In genomic region chr1:6603851-6604558, GRCh38 we compare ENCODE assay signal across 1 cellular context.
TF ChIP-seq lines count a peak whose summit lies in the region.

No MANE protein-coding gene starts in this region.

TF ChIP-seq in HepG2, 621 proteins besides CTCF, POLR2A, EP300 and RAD21 (continued from another document and continues in another):
- TF ChIP-seq, protein P1, sequence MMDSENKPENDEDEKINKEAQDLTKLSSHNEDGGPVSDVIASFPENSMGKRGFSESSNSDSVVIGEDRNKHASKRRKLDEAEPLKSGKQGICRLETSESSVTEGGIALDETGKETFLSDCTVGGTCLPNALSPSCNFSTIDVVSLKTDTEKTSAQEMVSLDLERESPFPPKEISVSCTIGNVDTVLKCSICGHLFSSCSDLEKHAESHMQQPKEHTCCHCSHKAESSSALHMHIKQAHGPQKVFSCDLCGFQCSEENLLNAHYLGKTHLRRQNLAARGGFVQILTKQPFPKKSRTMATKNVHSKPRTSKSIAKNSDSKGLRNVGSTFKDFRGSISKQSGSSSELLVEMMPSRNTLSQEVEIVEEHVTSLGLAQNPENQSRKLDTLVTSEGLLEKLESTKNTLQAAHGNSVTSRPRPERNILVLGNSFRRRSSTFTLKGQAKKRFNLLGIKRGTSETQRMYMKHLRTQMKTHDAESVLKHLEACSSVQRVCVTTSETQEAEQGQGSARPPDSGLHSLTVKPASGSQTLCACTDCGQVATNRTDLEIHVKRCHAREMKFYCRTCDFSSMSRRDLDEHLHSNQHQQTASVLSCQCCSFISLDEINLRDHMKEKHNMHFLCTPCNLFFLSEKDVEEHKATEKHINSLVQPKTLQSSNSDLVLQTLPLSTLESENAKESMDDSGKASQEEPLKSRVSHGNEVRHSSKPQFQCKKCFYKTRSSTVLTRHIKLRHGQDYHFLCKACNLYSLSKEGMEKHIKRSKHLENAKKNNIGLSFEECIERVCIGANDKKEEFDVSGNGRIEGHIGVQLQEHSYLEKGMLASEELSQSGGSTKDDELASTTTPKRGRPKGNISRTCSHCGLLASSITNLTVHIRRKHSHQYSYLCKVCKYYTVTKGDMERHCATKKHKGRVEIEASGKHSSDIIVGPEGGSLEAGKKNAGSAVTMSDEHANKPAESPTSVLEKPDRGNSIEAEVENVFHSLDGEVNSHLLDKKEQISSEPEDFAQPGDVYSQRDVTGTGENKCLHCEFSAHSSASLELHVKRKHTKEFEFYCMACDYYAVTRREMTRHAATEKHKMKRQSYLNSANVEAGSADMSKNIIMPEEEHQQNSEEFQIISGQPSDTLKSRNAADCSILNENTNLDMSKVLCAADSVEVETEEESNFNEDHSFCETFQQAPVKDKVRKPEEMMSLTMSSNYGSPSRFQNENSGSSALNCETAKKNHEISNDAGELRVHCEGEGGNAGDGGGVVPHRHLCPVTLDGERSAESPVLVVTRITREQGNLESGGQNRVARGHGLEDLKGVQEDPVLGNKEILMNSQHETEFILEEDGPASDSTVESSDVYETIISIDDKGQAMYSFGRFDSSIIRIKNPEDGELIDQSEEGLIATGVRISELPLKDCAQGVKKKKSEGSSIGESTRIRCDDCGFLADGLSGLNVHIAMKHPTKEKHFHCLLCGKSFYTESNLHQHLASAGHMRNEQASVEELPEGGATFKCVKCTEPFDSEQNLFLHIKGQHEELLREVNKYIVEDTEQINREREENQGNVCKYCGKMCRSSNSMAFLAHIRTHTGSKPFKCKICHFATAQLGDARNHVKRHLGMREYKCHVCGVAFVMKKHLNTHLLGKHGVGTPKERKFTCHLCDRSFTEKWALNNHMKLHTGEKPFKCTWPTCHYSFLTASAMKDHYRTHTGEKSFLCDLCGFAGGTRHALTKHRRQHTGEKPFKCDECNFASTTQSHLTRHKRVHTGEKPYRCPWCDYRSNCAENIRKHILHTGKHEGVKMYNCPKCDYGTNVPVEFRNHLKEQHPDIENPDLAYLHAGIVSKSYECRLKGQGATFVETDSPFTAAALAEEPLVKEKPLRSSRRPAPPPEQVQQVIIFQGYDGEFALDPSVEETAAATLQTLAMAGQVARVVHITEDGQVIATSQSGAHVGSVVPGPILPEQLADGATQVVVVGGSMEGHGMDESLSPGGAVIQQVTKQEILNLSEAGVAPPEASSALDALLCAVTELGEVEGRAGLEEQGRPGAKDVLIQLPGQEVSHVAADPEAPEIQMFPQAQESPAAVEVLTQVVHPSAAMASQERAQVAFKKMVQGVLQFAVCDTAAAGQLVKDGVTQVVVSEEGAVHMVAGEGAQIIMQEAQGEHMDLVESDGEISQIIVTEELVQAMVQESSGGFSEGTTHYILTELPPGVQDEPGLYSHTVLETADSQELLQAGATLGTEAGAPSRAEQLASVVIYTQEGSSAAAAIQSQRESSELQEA (CRISPR knock-in tag; IDR thresholded peaks at IDR 0.05; ENCODE audit: not compliant biosample characterization) = no peak
- TF ChIP-seq ETS1 (CRISPR knock-in tag; IDR thresholded peaks at IDR 0.05) (no peak), HDAC1 (CRISPR knock-in tag; IDR thresholded peaks at IDR 0.05) (peak; percentile 46; the same call in 1 of the 2 replicates), REST (IDR thresholded peaks at IDR 0.05; ENCODE audit: borderline replicate concordance in 1 of 2, low read depth in 1 of 2, low read length in 2 of 2) (0 out of 4 replicates have a peak, but pooled peaks of 1 of the 2 experiments have one; percentile 42), JDP2 (CRISPR knock-in tag; IDR thresholded peaks at IDR 0.05; ENCODE audit: borderline replicate concordance) (no peak), ISX (CRISPR knock-in tag; conservative IDR thresholded peaks at IDR 0.05) (no peak), MED1 (CRISPR knock-in tag; IDR thresholded peaks at IDR 0.05) (peak; percentile 88), MTF1 (CRISPR knock-in tag; IDR thresholded peaks at IDR 0.05) (no peak), ZNF331 (CRISPR knock-in tag; IDR thresholded peaks at IDR 0.05) (peak; percentile 85), ATF1 (CRISPR knock-in tag; IDR thresholded peaks at IDR 0.05) (no peak; the same call in 1 of the 2 replicates), MED13 (CRISPR knock-in tag; IDR thresholded peaks at IDR 0.05) (no peak), ZNF569 (CRISPR knock-in tag; IDR thresholded peaks at IDR 0.05; ENCODE audit: borderline replicate concordance) (no peak), THRA (CRISPR knock-in tag; IDR thresholded peaks at IDR 0.05; ENCODE audit: borderline replicate concordance) (peak; percentile 22; the same call in 1 of the 2 replicates), PHF20 (CRISPR knock-in tag; IDR thresholded peaks at IDR 0.05) (no peak), ZNF724P (CRISPR knock-in tag; IDR thresholded peaks at IDR 0.05; ENCODE audit: borderline replicate concordance) (no peak), FOXP1 (IDR thresholded peaks at IDR 0.05) (no peak), FOXP1 (CRISPR knock-in tag; IDR thresholded peaks at IDR 0.05) (peak; percentile 41; the same call in 1 of the 2 replicates), WIZ (CRISPR knock-in tag; IDR thresholded peaks at IDR 0.05) (no peak), ZNF337 (CRISPR knock-in tag; IDR thresholded peaks at IDR 0.05; ENCODE audit: borderline replicate concordance, low read depth) (no peak), ZNF235 (CRISPR knock-in tag; IDR thresholded peaks at IDR 0.05; ENCODE audit: borderline replicate concordance) (0 out of 2 replicates have a peak, but pooled peaks have one; percentile 46), ZMAT3 (CRISPR knock-in tag; conservative IDR thresholded peaks at IDR 0.05) (no peak; the same call in 1 of the 2 replicates), MIER3 (CRISPR knock-in tag; IDR thresholded peaks at IDR 0.05; ENCODE audit: borderline replicate concordance) (0 out of 2 replicates have a peak, but pooled peaks have one; percentile 22), SMYD3 (CRISPR knock-in tag; IDR thresholded peaks at IDR 0.05) (peak; percentile 84; the same call in 1 of the 2 replicates), RBM39 (IDR thresholded peaks at IDR 0.05; ENCODE audit: low read depth, low read length, poor library complexity, severe bottlenecking) (no peak), ZC3H4 (CRISPR knock-in tag; IDR thresholded peaks at IDR 0.05; ENCODE audit: borderline replicate concordance) (no peak), TAF15 (IDR thresholded peaks at IDR 0.05; ENCODE audit: low read depth, low read length, poor library complexity, severe bottlenecking) (no peak), RBAK (CRISPR knock-in tag; IDR thresholded peaks at IDR 0.05) (no peak), ZBTB21 (CRISPR knock-in tag; IDR thresholded peaks at IDR 0.05) (peak; percentile 19; the same call in 1 of the 2 replicates), ZSCAN31 (CRISPR knock-in tag; IDR thresholded peaks at IDR 0.05; ENCODE audit: low read depth) (no peak), TBL1XR1 (IDR thresholded peaks at IDR 0.05; ENCODE audit: borderline replicate concordance, low read length, partially characterized antibody) (no peak), IKZF1 (IDR thresholded peaks at IDR 0.05) (no peak), SNAI1 (CRISPR knock-in tag; IDR thresholded peaks at IDR 0.05; ENCODE audit: borderline replicate concordance) (no peak), NR1H2 (CRISPR knock-in tag; IDR thresholded peaks at IDR 0.05; ENCODE audit: borderline replicate concordance, low read depth) (no peak), SKIL (CRISPR knock-in tag; IDR thresholded peaks at IDR 0.05; ENCODE audit: borderline replicate concordance) (no peak; the same call in 1 of the 2 replicates)
- TF ChIP-seq, protein P2, sequence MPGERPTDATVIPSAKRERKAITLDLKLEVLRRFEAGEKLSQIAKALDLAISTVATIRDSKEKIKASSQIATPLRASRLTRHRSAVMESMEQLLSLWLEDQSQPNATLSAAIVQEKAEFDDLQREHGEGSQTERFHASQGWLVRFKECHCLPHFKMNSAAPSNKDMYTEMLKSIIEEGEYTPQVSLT (CRISPR knock-in tag; IDR thresholded peaks at IDR 0.05; ENCODE audit: borderline replicate concordance, low read depth) = no peak
- TF ChIP-seq, protein P3, sequence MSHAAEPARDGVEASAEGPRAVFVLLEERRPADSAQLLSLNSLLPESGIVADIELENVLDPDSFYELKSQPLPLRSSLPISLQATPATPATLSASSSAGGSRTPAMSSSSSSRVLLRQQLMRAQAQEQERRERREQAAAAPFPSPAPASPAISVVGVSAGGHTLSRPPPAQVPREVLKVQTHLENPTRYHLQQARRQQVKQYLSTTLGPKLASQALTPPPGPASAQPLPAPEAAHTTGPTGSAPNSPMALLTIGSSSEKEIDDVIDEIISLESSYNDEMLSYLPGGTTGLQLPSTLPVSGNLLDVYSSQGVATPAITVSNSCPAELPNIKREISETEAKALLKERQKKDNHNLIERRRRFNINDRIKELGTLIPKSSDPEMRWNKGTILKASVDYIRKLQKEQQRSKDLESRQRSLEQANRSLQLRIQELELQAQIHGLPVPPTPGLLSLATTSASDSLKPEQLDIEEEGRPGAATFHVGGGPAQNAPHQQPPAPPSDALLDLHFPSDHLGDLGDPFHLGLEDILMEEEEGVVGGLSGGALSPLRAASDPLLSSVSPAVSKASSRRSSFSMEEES (CRISPR knock-in tag; IDR thresholded peaks at IDR 0.05) = peak; percentile 22; the same call in 1 of the 2 replicates
- TF ChIP-seq, protein P4, sequence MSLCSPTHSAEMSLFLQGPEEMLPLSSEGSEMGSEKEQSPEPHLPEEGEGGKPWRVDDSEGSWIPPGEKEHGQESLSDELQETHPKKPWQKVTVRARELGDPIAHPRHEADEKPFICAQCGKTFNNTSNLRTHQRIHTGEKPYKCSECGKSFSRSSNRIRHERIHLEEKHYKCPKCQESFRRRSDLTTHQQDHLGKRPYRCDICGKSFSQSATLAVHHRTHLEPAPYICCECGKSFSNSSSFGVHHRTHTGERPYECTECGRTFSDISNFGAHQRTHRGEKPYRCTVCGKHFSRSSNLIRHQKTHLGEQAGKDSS (CRISPR knock-in tag; IDR thresholded peaks at IDR 0.05; ENCODE audit: borderline replicate concordance, low read depth) = no peak
- TF ChIP-seq, protein P5, sequence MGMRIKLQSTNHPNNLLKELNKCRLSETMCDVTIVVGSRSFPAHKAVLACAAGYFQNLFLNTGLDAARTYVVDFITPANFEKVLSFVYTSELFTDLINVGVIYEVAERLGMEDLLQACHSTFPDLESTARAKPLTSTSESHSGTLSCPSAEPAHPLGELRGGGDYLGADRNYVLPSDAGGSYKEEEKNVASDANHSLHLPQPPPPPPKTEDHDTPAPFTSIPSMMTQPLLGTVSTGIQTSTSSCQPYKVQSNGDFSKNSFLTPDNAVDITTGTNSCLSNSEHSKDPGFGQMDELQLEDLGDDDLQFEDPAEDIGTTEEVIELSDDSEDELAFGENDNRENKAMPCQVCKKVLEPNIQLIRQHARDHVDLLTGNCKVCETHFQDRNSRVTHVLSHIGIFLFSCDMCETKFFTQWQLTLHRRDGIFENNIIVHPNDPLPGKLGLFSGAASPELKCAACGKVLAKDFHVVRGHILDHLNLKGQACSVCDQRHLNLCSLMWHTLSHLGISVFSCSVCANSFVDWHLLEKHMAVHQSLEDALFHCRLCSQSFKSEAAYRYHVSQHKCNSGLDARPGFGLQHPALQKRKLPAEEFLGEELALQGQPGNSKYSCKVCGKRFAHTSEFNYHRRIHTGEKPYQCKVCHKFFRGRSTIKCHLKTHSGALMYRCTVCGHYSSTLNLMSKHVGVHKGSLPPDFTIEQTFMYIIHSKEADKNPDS (CRISPR knock-in tag; IDR thresholded peaks at IDR 0.05) = peak; percentile 9; the same call in 1 of the 2 replicates
